1 cellular context compared by ENCODE assay signal in the genomic region with DNA sequence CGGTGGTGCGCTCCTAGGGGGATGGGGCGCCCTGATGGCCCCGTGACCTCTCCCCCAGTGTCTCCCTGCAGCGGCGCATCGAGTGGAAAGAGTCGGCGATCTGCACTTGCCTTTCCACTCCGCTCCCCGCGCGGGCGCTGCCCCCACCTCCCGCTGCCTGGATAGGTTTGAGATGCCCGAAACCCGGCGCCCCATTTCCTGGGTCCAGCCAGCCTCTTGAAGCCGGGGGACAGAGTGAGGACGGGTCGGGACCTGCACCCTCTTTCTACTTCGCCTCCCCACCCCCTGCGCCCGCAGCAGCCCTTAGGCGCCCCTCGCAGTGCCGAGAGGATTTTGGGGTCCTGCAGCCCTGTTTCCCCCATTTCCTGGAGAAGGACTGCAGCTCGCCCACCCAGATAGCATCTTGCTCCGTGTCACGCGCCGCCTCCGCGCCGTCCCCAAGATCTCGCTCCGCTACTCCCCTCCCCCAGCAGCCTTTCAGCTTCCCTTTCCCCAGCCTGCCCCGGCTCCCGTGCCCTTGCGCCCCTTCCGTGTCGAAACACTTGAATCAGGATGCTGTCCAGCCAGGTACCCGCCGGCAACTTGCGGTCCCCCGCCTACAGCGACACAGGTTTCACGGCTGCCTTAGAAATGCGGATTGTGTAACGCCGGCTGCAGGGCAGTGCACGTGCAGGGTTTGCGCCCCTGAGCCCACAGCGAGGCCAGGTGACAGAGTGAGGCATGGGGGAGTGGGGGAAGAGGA.
A peak's percentile ranks its signal among the peaks of the same experiment; 100 is the strongest.
TF ChIP-seq lines count a peak whose summit lies in the region.

No MANE protein-coding gene starts in this region.

TF ChIP-seq in K562, 482 proteins besides CTCF, POLR2A, EP300 and RAD21 (continued from another document and continues in another):
- TF ChIP-seq NRF1 (conservative IDR thresholded peaks at IDR 0.05 in 1 of 2, IDR thresholded peaks at IDR 0.05 in 1 of 2) (peak in 1 of 2 experiments; percentile 45; a peak in 1 of 4 replicates), MECOM (CRISPR knock-in tag; IDR thresholded peaks at IDR 0.05) (no peak), NFE2L1 (tag; IDR thresholded peaks at IDR 0.05; ENCODE audit: borderline replicate concordance, low read depth) (no peak), CEBPB (tag; IDR thresholded peaks at IDR 0.05) (peak; percentile 83), TEAD2 (tag; IDR thresholded peaks at IDR 0.05) (no peak), ZBTB8A (IDR thresholded peaks at IDR 0.05; ENCODE audit: partially characterized antibody) (no peak), HLTF (IDR thresholded peaks at IDR 0.05) (no peak), SMARCA4 (IDR thresholded peaks at IDR 0.05) (no peak), HSF4 (CRISPR knock-in tag; IDR thresholded peaks at IDR 0.05; ENCODE audit: borderline replicate concordance) (no peak), ZFPM2 (CRISPR knock-in tag; IDR thresholded peaks at IDR 0.05) (no peak), NFIC (IDR thresholded peaks at IDR 0.05) (no peak), CTBP1 (IDR thresholded peaks at IDR 0.05; ENCODE audit: borderline replicate concordance) (no peak; the same call in 1 of the 2 replicates), ZFP36 (IDR thresholded peaks at IDR 0.05; ENCODE audit: low read depth, low read length, partially characterized antibody) (peak; percentile 31), PHF8 (IDR thresholded peaks at IDR 0.05; ENCODE audit: borderline replicate concordance, low read length) (no peak), SIRT6 (IDR thresholded peaks at IDR 0.05; ENCODE audit: low read depth, low read length) (no peak), ZNF436 (CRISPR knock-in tag; IDR thresholded peaks at IDR 0.05) (no peak), POLR2AphosphoS2 (IDR thresholded peaks at IDR 0.05; ENCODE audit: low read length) (no peak), ZBTB7A (IDR thresholded peaks at IDR 0.05; ENCODE audit: borderline replicate concordance, control insufficient read depth, low read depth, low read length) (peak; percentile 6; the same call in 1 of the 2 replicates), SAFB (IDR thresholded peaks at IDR 0.05; ENCODE audit: borderline replicate concordance, low read depth, low read length) (peak; percentile 62; the same call in 1 of the 2 replicates), ZNF134 (CRISPR knock-in tag; conservative IDR thresholded peaks at IDR 0.05) (no peak), NFXL1 (CRISPR knock-in tag; IDR thresholded peaks at IDR 0.05) (no peak), DPF2 (IDR thresholded peaks at IDR 0.05) (no peak)
- TF ChIP-seq, protein P1, sequence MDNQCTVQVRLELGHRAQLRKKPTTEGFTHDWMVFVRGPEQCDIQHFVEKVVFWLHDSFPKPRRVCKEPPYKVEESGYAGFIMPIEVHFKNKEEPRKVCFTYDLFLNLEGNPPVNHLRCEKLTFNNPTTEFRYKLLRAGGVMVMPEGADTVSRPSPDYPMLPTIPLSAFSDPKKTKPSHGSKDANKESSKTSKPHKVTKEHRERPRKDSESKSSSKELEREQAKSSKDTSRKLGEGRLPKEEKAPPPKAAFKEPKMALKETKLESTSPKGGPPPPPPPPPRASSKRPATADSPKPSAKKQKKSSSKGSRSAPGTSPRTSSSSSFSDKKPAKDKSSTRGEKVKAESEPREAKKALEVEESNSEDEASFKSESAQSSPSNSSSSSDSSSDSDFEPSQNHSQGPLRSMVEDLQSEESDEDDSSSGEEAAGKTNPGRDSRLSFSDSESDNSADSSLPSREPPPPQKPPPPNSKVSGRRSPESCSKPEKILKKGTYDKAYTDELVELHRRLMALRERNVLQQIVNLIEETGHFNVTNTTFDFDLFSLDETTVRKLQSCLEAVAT (IDR thresholded peaks at IDR 0.05): peak in 1 of 2 experiments; percentile 85; a peak in 2 of 4 replicates
- TF ChIP-seq, protein P2, sequence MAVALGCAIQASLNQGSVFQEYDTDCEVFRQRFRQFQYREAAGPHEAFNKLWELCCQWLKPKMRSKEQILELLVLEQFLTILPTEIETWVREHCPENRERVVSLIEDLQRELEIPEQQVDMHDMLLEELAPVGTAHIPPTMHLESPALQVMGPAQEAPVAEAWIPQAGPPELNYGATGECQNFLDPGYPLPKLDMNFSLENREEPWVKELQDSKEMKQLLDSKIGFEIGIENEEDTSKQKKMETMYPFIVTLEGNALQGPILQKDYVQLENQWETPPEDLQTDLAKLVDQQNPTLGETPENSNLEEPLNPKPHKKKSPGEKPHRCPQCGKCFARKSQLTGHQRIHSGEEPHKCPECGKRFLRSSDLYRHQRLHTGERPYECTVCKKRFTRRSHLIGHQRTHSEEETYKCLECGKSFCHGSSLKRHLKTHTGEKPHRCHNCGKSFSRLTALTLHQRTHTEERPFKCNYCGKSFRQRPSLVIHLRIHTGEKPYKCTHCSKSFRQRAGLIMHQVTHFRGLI (CRISPR knock-in tag; IDR thresholded peaks at IDR 0.05): no peak
- TF ChIP-seq, protein P3, sequence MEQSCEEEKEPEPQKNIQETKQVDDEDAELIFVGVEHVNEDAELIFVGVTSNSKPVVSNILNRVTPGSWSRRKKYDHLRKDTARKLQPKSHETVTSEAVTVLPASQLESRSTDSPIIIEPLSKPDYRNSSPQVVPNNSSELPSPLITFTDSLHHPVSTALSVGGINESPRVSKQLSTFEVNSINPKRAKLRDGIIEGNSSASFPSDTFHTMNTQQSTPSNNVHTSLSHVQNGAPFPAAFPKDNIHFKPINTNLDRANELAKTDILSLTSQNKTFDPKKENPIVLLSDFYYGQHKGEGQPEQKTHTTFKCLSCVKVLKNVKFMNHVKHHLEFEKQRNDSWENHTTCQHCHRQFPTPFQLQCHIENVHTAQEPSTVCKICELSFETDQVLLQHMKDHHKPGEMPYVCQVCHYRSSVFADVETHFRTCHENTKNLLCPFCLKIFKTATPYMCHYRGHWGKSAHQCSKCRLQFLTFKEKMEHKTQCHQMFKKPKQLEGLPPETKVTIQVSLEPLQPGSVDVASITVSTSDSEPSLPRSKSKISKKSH (CRISPR knock-in tag; IDR thresholded peaks at IDR 0.05): no peak
- TF ChIP-seq, protein P4, sequence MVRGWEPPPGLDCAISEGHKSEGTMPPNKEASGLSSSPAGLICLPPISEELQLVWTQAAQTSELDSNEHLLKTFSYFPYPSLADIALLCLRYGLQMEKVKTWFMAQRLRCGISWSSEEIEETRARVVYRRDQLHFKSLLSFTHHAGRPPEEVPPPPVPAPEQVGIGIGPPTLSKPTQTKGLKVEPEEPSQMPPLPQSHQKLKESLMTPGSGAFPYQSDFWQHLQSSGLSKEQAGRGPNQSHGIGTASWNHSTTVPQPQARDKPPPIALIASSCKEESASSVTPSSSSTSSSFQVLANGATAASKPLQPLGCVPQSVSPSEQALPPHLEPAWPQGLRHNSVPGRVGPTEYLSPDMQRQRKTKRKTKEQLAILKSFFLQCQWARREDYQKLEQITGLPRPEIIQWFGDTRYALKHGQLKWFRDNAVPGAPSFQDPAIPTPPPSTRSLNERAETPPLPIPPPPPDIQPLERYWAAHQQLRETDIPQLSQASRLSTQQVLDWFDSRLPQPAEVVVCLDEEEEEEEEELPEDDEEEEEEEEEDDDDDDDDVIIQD (CRISPR knock-in tag; IDR thresholded peaks at IDR 0.05): no peak
- TF ChIP-seq, protein P5, sequence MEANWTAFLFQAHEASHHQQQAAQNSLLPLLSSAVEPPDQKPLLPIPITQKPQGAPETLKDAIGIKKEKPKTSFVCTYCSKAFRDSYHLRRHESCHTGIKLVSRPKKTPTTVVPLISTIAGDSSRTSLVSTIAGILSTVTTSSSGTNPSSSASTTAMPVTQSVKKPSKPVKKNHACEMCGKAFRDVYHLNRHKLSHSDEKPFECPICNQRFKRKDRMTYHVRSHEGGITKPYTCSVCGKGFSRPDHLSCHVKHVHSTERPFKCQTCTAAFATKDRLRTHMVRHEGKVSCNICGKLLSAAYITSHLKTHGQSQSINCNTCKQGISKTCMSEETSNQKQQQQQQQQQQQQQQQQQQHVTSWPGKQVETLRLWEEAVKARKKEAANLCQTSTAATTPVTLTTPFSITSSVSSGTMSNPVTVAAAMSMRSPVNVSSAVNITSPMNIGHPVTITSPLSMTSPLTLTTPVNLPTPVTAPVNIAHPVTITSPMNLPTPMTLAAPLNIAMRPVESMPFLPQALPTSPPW (CRISPR knock-in tag; IDR thresholded peaks at IDR 0.05): 0 out of 2 replicates have a peak, but pooled peaks have one; percentile 12
- TF ChIP-seq, protein P6, sequence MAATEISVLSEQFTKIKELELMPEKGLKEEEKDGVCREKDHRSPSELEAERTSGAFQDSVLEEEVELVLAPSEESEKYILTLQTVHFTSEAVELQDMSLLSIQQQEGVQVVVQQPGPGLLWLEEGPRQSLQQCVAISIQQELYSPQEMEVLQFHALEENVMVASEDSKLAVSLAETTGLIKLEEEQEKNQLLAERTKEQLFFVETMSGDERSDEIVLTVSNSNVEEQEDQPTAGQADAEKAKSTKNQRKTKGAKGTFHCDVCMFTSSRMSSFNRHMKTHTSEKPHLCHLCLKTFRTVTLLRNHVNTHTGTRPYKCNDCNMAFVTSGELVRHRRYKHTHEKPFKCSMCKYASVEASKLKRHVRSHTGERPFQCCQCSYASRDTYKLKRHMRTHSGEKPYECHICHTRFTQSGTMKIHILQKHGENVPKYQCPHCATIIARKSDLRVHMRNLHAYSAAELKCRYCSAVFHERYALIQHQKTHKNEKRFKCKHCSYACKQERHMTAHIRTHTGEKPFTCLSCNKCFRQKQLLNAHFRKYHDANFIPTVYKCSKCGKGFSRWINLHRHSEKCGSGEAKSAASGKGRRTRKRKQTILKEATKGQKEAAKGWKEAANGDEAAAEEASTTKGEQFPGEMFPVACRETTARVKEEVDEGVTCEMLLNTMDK (IDR thresholded peaks at IDR 0.05; ENCODE audit: borderline replicate concordance, insufficient read depth, low read depth, low read length, poor library complexity, severe bottlenecking): no peak
- TF ChIP-seq, protein P7, sequence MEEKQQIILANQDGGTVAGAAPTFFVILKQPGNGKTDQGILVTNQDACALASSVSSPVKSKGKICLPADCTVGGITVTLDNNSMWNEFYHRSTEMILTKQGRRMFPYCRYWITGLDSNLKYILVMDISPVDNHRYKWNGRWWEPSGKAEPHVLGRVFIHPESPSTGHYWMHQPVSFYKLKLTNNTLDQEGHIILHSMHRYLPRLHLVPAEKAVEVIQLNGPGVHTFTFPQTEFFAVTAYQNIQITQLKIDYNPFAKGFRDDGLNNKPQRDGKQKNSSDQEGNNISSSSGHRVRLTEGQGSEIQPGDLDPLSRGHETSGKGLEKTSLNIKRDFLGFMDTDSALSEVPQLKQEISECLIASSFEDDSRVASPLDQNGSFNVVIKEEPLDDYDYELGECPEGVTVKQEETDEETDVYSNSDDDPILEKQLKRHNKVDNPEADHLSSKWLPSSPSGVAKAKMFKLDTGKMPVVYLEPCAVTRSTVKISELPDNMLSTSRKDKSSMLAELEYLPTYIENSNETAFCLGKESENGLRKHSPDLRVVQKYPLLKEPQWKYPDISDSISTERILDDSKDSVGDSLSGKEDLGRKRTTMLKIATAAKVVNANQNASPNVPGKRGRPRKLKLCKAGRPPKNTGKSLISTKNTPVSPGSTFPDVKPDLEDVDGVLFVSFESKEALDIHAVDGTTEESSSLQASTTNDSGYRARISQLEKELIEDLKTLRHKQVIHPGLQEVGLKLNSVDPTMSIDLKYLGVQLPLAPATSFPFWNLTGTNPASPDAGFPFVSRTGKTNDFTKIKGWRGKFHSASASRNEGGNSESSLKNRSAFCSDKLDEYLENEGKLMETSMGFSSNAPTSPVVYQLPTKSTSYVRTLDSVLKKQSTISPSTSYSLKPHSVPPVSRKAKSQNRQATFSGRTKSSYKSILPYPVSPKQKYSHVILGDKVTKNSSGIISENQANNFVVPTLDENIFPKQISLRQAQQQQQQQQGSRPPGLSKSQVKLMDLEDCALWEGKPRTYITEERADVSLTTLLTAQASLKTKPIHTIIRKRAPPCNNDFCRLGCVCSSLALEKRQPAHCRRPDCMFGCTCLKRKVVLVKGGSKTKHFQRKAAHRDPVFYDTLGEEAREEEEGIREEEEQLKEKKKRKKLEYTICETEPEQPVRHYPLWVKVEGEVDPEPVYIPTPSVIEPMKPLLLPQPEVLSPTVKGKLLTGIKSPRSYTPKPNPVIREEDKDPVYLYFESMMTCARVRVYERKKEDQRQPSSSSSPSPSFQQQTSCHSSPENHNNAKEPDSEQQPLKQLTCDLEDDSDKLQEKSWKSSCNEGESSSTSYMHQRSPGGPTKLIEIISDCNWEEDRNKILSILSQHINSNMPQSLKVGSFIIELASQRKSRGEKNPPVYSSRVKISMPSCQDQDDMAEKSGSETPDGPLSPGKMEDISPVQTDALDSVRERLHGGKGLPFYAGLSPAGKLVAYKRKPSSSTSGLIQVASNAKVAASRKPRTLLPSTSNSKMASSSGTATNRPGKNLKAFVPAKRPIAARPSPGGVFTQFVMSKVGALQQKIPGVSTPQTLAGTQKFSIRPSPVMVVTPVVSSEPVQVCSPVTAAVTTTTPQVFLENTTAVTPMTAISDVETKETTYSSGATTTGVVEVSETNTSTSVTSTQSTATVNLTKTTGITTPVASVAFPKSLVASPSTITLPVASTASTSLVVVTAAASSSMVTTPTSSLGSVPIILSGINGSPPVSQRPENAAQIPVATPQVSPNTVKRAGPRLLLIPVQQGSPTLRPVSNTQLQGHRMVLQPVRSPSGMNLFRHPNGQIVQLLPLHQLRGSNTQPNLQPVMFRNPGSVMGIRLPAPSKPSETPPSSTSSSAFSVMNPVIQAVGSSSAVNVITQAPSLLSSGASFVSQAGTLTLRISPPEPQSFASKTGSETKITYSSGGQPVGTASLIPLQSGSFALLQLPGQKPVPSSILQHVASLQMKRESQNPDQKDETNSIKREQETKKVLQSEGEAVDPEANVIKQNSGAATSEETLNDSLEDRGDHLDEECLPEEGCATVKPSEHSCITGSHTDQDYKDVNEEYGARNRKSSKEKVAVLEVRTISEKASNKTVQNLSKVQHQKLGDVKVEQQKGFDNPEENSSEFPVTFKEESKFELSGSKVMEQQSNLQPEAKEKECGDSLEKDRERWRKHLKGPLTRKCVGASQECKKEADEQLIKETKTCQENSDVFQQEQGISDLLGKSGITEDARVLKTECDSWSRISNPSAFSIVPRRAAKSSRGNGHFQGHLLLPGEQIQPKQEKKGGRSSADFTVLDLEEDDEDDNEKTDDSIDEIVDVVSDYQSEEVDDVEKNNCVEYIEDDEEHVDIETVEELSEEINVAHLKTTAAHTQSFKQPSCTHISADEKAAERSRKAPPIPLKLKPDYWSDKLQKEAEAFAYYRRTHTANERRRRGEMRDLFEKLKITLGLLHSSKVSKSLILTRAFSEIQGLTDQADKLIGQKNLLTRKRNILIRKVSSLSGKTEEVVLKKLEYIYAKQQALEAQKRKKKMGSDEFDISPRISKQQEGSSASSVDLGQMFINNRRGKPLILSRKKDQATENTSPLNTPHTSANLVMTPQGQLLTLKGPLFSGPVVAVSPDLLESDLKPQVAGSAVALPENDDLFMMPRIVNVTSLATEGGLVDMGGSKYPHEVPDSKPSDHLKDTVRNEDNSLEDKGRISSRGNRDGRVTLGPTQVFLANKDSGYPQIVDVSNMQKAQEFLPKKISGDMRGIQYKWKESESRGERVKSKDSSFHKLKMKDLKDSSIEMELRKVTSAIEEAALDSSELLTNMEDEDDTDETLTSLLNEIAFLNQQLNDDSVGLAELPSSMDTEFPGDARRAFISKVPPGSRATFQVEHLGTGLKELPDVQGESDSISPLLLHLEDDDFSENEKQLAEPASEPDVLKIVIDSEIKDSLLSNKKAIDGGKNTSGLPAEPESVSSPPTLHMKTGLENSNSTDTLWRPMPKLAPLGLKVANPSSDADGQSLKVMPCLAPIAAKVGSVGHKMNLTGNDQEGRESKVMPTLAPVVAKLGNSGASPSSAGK (IDR thresholded peaks at IDR 0.05): peak; percentile 40
- TF ChIP-seq, protein P8, sequence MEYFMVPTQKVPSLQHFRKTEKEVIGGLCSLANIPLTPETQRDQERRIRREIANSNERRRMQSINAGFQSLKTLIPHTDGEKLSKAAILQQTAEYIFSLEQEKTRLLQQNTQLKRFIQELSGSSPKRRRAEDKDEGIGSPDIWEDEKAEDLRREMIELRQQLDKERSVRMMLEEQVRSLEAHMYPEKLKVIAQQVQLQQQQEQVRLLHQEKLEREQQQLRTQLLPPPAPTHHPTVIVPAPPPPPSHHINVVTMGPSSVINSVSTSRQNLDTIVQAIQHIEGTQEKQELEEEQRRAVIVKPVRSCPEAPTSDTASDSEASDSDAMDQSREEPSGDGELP (CRISPR knock-in tag; IDR thresholded peaks at IDR 0.05; ENCODE audit: borderline replicate concordance): 0 out of 2 replicates have a peak, but pooled peaks have one; percentile 7
